17 cellular contexts compared by ENCODE assay signal in genomic region chr15:59291214-59291551, GRCh38.
DNase-seq lines count a peak whose midpoint lies in the region; ATAC-seq and TF ChIP-seq lines count a peak whose summit lies in the region.
"Had no signal": no experiment of that assay in that cellular context is flagged by ENCODE, and none has a peak within 500 bp of the region (broad histone marks: within the 10 kb centered on the region; RNA-seq: fewer than 3 reads in every experiment).

No MANE protein-coding gene starts in this region.

- no peak overlapping the region for H2AK9ac ChIP-seq in IMR-90 (replicated peaks; ENCODE audit: low read depth, low read length, poor library complexity)

- TF ChIP-seq POLR2A in IMR-90 (IDR thresholded peaks at IDR 0.05; ENCODE audit: low read depth, low read length): no peak

- peaks cover 94% of the 10 kb centered on the region for H3K4me1 Mint-ChIP-seq in Calu3 (ENCODE audit: low read depth, unreplicated experiment)
- peaks cover 53% of the 10 kb centered on the region for H3K4me1 Mint-ChIP-seq in neural progenitor cell
- no peaks in the 10 kb centered on the region for H3K4me1 Mint-ChIP-seq in activated T-helper 17 cell treated with anti-CD3 and anti-CD28 coated beads, Interleukin-2, amount 50 U/mL, for 72 hours
- H3K4me1 Mint-ChIP-seq: activated CD4-positive, alpha-beta T cell treated with anti-CD3 and anti-CD28 coated beads, Interleukin-2, amount 10 ng/mL, durations not matched to agents 7 days and 5 days had no signal

- TF ChIP-seq RAD21 in IMR-90 (IDR thresholded peaks at IDR 0.05; ENCODE audit: low read length): no peak

- H3K36me3 Mint-ChIP-seq in Calu3 (ENCODE audit: insufficient read depth, unreplicated experiment) (peaks cover 38% of the 10 kb centered on the region), neural progenitor cell (no peaks in the 10 kb centered on the region)
- H3K36me3 Mint-ChIP-seq in activated T-helper 17 cell treated with anti-CD3 and anti-CD28 coated beads, Interleukin-2, amount 50 U/mL, for 72 hours (ENCODE audit: low read depth): no peaks in the 10 kb centered on the region
- H3K36me3 Mint-ChIP-seq: mesothelial cell of epicardium had no signal

- H3K9me3 Mint-ChIP-seq in Calu3 (ENCODE audit: low read depth, unreplicated experiment): no peaks in the 10 kb centered on the region
- no peaks in the 10 kb centered on the region for H3K9me3 Mint-ChIP-seq in neural progenitor cell
- no peaks in the 10 kb centered on the region for H3K9me3 Mint-ChIP-seq in activated T-helper 17 cell treated with anti-CD3 and anti-CD28 coated beads, Interleukin-2, amount 50 U/mL, for 72 hours
- H3K9me3 Mint-ChIP-seq: activated CD4-positive, alpha-beta T cell treated with anti-CD3 and anti-CD28 coated beads, Interleukin-2, amount 10 ng/mL, durations not matched to agents 7 days and 5 days; mesothelial cell of epicardium had no signal

- H4K20me1 ChIP-seq in IMR-90 (ENCODE audit: insufficient read depth, low read length): peaks cover 8% of the 10 kb centered on the region
- no peaks in the 10 kb centered on the region for H4K20me1 ChIP-seq in mammary epithelial cell (ENCODE audit: insufficient read depth, low read length)
- peaks cover 10% of the 10 kb centered on the region for H4K20me1 ChIP-seq in neural progenitor cell (ENCODE audit: low read depth)

- H3K56ac ChIP-seq in IMR-90 (ENCODE audit: extremely low read depth, insufficient read depth, low read length): no peak overlapping the region

- no peak overlapping the region for H3K4ac ChIP-seq in IMR-90 (ENCODE audit: low read depth, low read length)

- no peak overlapping the region for H3K18ac ChIP-seq in IMR-90 (ENCODE audit: low read depth, low read length)

- no peak overlapping the region for H3K4me3 ChIP-seq in IMR-90 (ENCODE audit: insufficient read depth, low read depth, low read length)
- no peak overlapping the region for H3K4me3 ChIP-seq in mammary epithelial cell (replicated peaks in 1 of 3; ENCODE audit: insufficient read depth in 1 of 3, low read depth in 2 of 3, low read length in 3 of 3)
- H3K4me3 ChIP-seq in neural progenitor cell: no peak overlapping the region

- no peak overlapping the region; the same call in 1 of the 2 replicates for H3K14ac ChIP-seq in IMR-90 (replicated peaks; ENCODE audit: low read depth, low read length)

- no peak overlapping the region for H2AK5ac ChIP-seq in IMR-90 (ENCODE audit: low read depth, low read length)

- CTCF ChIA-PET in Calu3 (lab: Charles Lee) (interaction anchor here (1.4 to 1.5 kb wide), 4 partner anchors 10 to 13 kb away, joined by 3 to 12 read pairs (median 8); no protein-coding TSS in a partner anchor), IMR-90 (lab: Yijun Ruan, JAX) (no interaction called here), mammary epithelial cell (lab: Charles Lee; ENCODE audit: low non-redundant PET) (no interaction called here)

- H3K9me3 ChIP-seq in IMR-90 (ENCODE audit: control insufficient read depth, insufficient read depth, low read length) (no peaks in the 10 kb centered on the region), mammary epithelial cell (replicated peaks; ENCODE audit: insufficient read depth, low read length) (no peaks in the 10 kb centered on the region), neural progenitor cell (ENCODE audit: low read depth) (no peaks in the 10 kb centered on the region)
- H3K9me3 ChIP-seq: spleen had no signal

- dilution Hi-C loops in IMR-90 (cut with HindIII; ENCODE audit: low sequenced_read_pairs, unreplicated experiment) (no loop called here), mammary epithelial cell (cut with HindIII; ENCODE audit: low sequenced_read_pairs) (no loop called here)

- H3K36me3 ChIP-seq in IMR-90 (ENCODE audit: control insufficient read depth, insufficient read depth, low read length) (no peaks in the 10 kb centered on the region), mammary epithelial cell (ENCODE audit: insufficient read depth, low read length) (no peaks in the 10 kb centered on the region), neural progenitor cell (no peaks in the 10 kb centered on the region)
- H3K36me3 ChIP-seq: spleen had no signal

- 0 out of 2 replicates have a peak overlapping the region, but pooled peaks have one; percentile 2 for H3K23ac ChIP-seq in IMR-90 (ENCODE audit: low read depth, low read length)

- no peak for ATAC-seq in IMR-90 (ENCODE audit: low read depth)
- no peak for ATAC-seq in activated T-helper 17 cell treated with anti-CD3 and anti-CD28 coated beads, Interleukin-2, amount 50 U/mL, for 72 hours (replicated peaks)
- ATAC-seq: HCT116 had no signal

- no peak overlapping the region for H2BK20ac ChIP-seq in IMR-90 (ENCODE audit: low read depth, low read length)

- H4K5ac ChIP-seq in IMR-90 (ENCODE audit: low read depth, low read length): no peak overlapping the region

- no peak for TF ChIP-seq CTCF in Calu3 (IDR thresholded peaks at IDR 0.05; ENCODE audit: unreplicated experiment)
- TF ChIP-seq CTCF in IMR-90 (conservative IDR thresholded peaks at IDR 0.05; ENCODE audit: low read depth, low read length): no peak
- TF ChIP-seq CTCF in mammary epithelial cell (conservative IDR thresholded peaks at IDR 0.05 in 1 of 2, IDR thresholded peaks at IDR 0.05 in 1 of 2; ENCODE audit: extremely low read depth in 1 of 2, insufficient read depth in 1 of 2, low read depth in 1 of 2, low read length in 2 of 2): no peak
- TF ChIP-seq CTCF in neural progenitor cell (IDR thresholded peaks at IDR 0.05): no peak
- TF ChIP-seq CTCF in GM13977 (IDR thresholded peaks at IDR 0.05; ENCODE audit: extremely low read depth, insufficient read depth, missing control alignments): no peak

- POLR2A ChIA-PET in IMR-90 (lab: Charles Lee; ENCODE audit: unreplicated experiment): no interaction called here

- DNase-seq in Calu3: no peak
- DNase-seq in IMR-90: no peak
- DNase-seq in mammary epithelial cell: no peak
- no peak for DNase-seq in neural progenitor cell (ENCODE audit: low spot score)
- DNase-seq in GM13977 (ENCODE audit: low spot score): no peak
- no peak for DNase-seq in RKO (ENCODE audit: low spot score)
- no peak for DNase-seq in NCI-H510A treated with DMSO at 0.1 percent for 48 hours (lab: John Stamatoyannopoulos, UW)
- DNase-seq: activated CD4-positive, alpha-beta T cell treated with anti-CD3 and anti-CD28 coated beads, Interleukin-2, amount 10 ng/mL, durations not matched to agents 7 days and 5 days; activated CD8-positive, alpha-beta memory T cell treated with anti-CD3 and anti-CD28 coated beads, Interleukin-2, amount 50 U/mL, for 48 hours; activated effector memory CD4-positive, alpha-beta T cell treated with anti-CD3 and anti-CD28 coated beads, Interleukin-2, amount 50 U/mL, for 16 hours; foreskin melanocyte; NCI-H187; NCI-H345; spleen had no signal

- H3K4me3 Mint-ChIP-seq in Calu3 (ENCODE audit: low read depth, unreplicated experiment): no peak overlapping the region
- peak overlapping the region; percentile 10 for H3K4me3 Mint-ChIP-seq in neural progenitor cell
- no peak overlapping the region for H3K4me3 Mint-ChIP-seq in activated T-helper 17 cell treated with anti-CD3 and anti-CD28 coated beads, Interleukin-2, amount 50 U/mL, for 72 hours
- H3K4me3 Mint-ChIP-seq: activated CD4-positive, alpha-beta T cell treated with anti-CD3 and anti-CD28 coated beads, Interleukin-2, amount 10 ng/mL, durations not matched to agents 7 days and 5 days; mesothelial cell of epicardium had no signal

- H3K27ac ChIP-seq in IMR-90 (ENCODE audit: insufficient read depth, low read length) (no peak overlapping the region), mammary epithelial cell (ENCODE audit: insufficient read depth, low read depth, low read length) (peak overlapping the region; percentile 5), neural progenitor cell (no peak overlapping the region)

- H3K27me3 Mint-ChIP-seq in Calu3 (ENCODE audit: unreplicated experiment) (no peaks in the 10 kb centered on the region), neural progenitor cell (ENCODE audit: insufficient read depth, low read depth) (no peaks in the 10 kb centered on the region)
- H3K27me3 Mint-ChIP-seq in activated T-helper 17 cell treated with anti-CD3 and anti-CD28 coated beads, Interleukin-2, amount 50 U/mL, for 72 hours: no peaks in the 10 kb centered on the region

- H3K79me2 ChIP-seq in mammary epithelial cell (ENCODE audit: insufficient read depth, low read length): peaks cover 90% of the 10 kb centered on the region
- H3K79me2 ChIP-seq in neural progenitor cell (ENCODE audit: low read depth): no peaks in the 10 kb centered on the region

- in situ Hi-C loops in IMR-90 (cut with MboI; ENCODE audit: low sequenced_read_pairs) (no loop called here), mammary epithelial cell (cut with MboI; ENCODE audit: low sequenced_read_pairs in 2 of 2) (no loop called here), GM13977 (cut with MboI; ENCODE audit: low pct_unique_long_range_greater_than_20kb, low sequenced_read_pairs, unreplicated experiment) (no loop called here)

- H3F3A ChIP-seq in neural progenitor cell (ENCODE audit: low read depth): peaks cover 22% of the 10 kb centered on the region

- H2BK15ac ChIP-seq in IMR-90 (ENCODE audit: low read depth, low read length): no peak overlapping the region

- H3K4me2 ChIP-seq in IMR-90 (ENCODE audit: low read depth, low read length): no peak overlapping the region
- no peak overlapping the region for H3K4me2 ChIP-seq in mammary epithelial cell (ENCODE audit: insufficient read depth, low read depth, low read length)
- H3K4me2 ChIP-seq in neural progenitor cell: no peak overlapping the region

- H3K27ac Mint-ChIP-seq in Calu3 (ENCODE audit: unreplicated experiment): peak overlapping the region; percentile 57
- H3K27ac Mint-ChIP-seq in neural progenitor cell: peak overlapping the region; percentile 72
- H3K27ac Mint-ChIP-seq in activated T-helper 17 cell treated with anti-CD3 and anti-CD28 coated beads, Interleukin-2, amount 50 U/mL, for 72 hours: no peak overlapping the region
- H3K27ac Mint-ChIP-seq: activated CD4-positive, alpha-beta T cell treated with anti-CD3 and anti-CD28 coated beads, Interleukin-2, amount 10 ng/mL, durations not matched to agents 7 days and 5 days; mesothelial cell of epicardium had no signal

- H4K91ac ChIP-seq in IMR-90 (ENCODE audit: insufficient read depth, low read depth, low read length): no peak overlapping the region

- peaks cover 38 to 73% of the 10 kb centered on the region in 2 experiments for H3K79me1 ChIP-seq in IMR-90 (ENCODE audit: low read depth in 1 of 2, low read length in 2 of 2)

- no TSS peak for BruUV-seq in Calu3 (replicated peaks; lab: Mats Ljungman, UMichigan)
- BruUV-seq in IMR-90 (replicated peaks; lab: Mats Ljungman, UMichigan): no TSS peak
- no TSS peak for BruUV-seq in mammary epithelial cell (replicated peaks; lab: Mats Ljungman, UMichigan)

- H3K9me1 ChIP-seq in IMR-90 (ENCODE audit: insufficient read depth, low read length): peaks cover 22% of the 10 kb centered on the region

- H3K9ac ChIP-seq in IMR-90 (ENCODE audit: low read depth, low read length) (no peak overlapping the region), mammary epithelial cell (ENCODE audit: insufficient read depth, low read length) (no peak overlapping the region), neural progenitor cell (no peak overlapping the region)

- intact Hi-C loops in Calu3 (cut with micrococcal nuclease; ENCODE audit: unreplicated experiment) (loop anchor here (5.0 kb wide), 1 partner anchor 34 kb away; no protein-coding TSS in a partner anchor), IMR-90 (cut with micrococcal nuclease) (no loop called here), mammary epithelial cell (cut with micrococcal nuclease) (no loop called here)

- no peak overlapping the region for H2BK5ac ChIP-seq in IMR-90 (ENCODE audit: low read depth, low read length, poor library complexity, severe bottlenecking)

- H2AFZ ChIP-seq in IMR-90 (replicated peaks; ENCODE audit: low read length, poor library complexity) (no peak overlapping the region), mammary epithelial cell (ENCODE audit: low read depth, low read length) (no peak overlapping the region), neural progenitor cell (replicated peaks) (no peak overlapping the region)

- 100% methylated on average over 1 of the region's 3 CpGs; no CpG with 5 or more reads in 1 of the 2 experiments for WGBS in IMR-90 (ENCODE audit: extremely low coverage in 2 of 2, insufficient read length in 1 of 2), 2 experiments
- WGBS in mammary epithelial cell (ENCODE audit: low coverage, missing lambda C conversion rate): 100% methylated on average over 1 of the region's 3 CpGs

- peaks cover 18% of the 10 kb centered on the region for H3K4me1 ChIP-seq in IMR-90 (ENCODE audit: control insufficient read depth, insufficient read depth, low read length)
- peaks cover 53% of the 10 kb centered on the region for H3K4me1 ChIP-seq in mammary epithelial cell (ENCODE audit: insufficient read depth, low read length)
- peaks cover 39% of the 10 kb centered on the region for H3K4me1 ChIP-seq in neural progenitor cell

- H3K27me3 ChIP-seq in IMR-90 (ENCODE audit: control insufficient read depth, insufficient read depth, low read length) (no peaks in the 10 kb centered on the region), mammary epithelial cell (ENCODE audit: insufficient read depth, low read length) (no peaks in the 10 kb centered on the region), neural progenitor cell (no peaks in the 10 kb centered on the region)
- H3K27me3 ChIP-seq: spleen had no signal

- no peak overlapping the region for H2BK120ac ChIP-seq in IMR-90 (ENCODE audit: low read depth, low read length)

- H4K8ac ChIP-seq in IMR-90 (ENCODE audit: low read depth in 2 of 2, low read length in 2 of 2): no peak overlapping the region
